In the genomic region with DNA sequence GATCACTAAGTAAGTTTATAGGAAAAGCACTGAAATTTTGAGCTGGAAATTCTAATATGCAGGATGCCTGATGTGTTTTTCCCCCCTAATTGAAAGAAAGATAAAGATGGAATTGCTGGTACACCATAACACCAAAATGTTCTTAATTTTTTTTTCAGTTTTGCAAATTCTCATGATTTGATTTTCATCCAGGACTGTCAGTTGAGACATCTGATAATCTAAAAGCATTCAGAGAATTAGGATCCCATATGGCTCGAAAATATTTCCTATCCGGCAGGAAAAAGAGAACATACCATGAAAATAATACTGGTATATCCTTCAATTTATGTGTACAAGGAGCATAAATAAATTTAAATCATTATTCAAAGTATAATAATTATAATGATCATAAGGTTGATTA, we compare ENCODE assay signal across 3 cellular contexts.
"Had no signal": no experiment of that assay in that cellular context is flagged by ENCODE, and none has a peak within 500 bp of the region (broad histone marks: within the 10 kb centered on the region; RNA-seq: fewer than 3 reads in every experiment).

No MANE protein-coding gene starts in this region.

- DNase-seq: GDM1, GF-D8 had no signal

- H3K4me3 ChIP-seq: GM12878 had no signal

- ATAC-seq: GM12878 had no signal
